In the genomic region with DNA sequence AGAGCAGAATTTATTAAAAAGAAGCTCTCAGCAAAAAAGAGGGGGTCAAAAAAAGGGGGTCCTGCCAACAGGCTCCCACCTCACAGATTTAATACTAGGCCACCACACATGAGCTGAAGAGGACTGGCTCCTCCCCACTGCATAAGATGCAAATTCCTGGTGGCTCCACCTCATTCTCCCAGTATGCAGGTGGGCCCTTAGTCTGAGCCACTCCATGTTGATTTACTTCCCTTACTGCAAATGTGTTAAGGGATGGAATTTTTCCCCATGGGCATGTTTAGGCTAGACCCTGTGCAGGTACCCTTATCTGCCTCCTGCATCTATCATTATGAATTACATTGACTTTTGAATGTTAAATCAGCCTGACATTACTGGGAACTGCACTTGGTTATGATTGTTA, we compare ENCODE assay signal across 18 cellular contexts.
DNase-seq lines count a peak whose midpoint lies in the region; ATAC-seq, FAIRE-seq and TF ChIP-seq lines count a peak whose summit lies in the region.
"Had no signal": no experiment of that assay in that cellular context is flagged by ENCODE, and none has a peak within 500 bp of the region (broad histone marks: within the 10 kb centered on the region; RNA-seq: fewer than 3 reads in every experiment).

No MANE protein-coding gene starts in this region.

- H3K9me3 ChIP-seq in SJCRH30 (replicated peaks) (no peaks in the 10 kb centered on the region), prostate gland (no peaks in the 10 kb centered on the region)
- H3K9me3 ChIP-seq: BLaER1 had no signal

- TF ChIP-seq POLR2A in prostate gland (IDR thresholded peaks at IDR 0.05) = no peak

- no peak overlapping the region for H3K56ac ChIP-seq in mesendoderm (ENCODE audit: low read length)

- no peak overlapping the region for H3K4ac ChIP-seq in mesendoderm (ENCODE audit: low read depth, low read length)

- no peak overlapping the region for H2BK5ac ChIP-seq in mesendoderm (ENCODE audit: low read length)

- H3K4me1 ChIP-seq in foreskin keratinocyte (no peaks in the 10 kb centered on the region), mesendoderm (ENCODE audit: control insufficient read depth, low read depth, low read length) (peaks cover 2% of the 10 kb centered on the region), SJCRH30 (no peaks in the 10 kb centered on the region), prostate gland (replicated peaks) (no peaks in the 10 kb centered on the region)
- H3K4me1 ChIP-seq: BLaER1 had no signal

- DNase-seq in SIG-M5 treated with dmso at 0.1 percent for 504 hours (lab: John Stamatoyannopoulos, UW; ENCODE audit: unreplicated experiment) (peak; percentile 52), SIG-M5 (lab: John Stamatoyannopoulos, UW) (no peak), bronchial epithelial cell (ENCODE audit: low read depth) (peak; percentile 5), foreskin keratinocyte (peak; percentile 8 to 63), mesendoderm (peak; percentile 44), D721Med (ENCODE audit: insufficient read length, low spot score) (no peak), SJCRH30 (no peak), prostate gland (ENCODE audit: low spot score) (no peak)
- DNase-seq: 8988T; CD4-positive, alpha-beta memory T cell; GM23248; HCEC 1CT; IMR-90 had no signal

- no peak overlapping the region for H2BK120ac ChIP-seq in mesendoderm (ENCODE audit: low read depth, low read length)

- no peak overlapping the region for H2AK5ac ChIP-seq in mesendoderm (ENCODE audit: low read length)

- H3K36me3 ChIP-seq in bronchial epithelial cell (ENCODE audit: control insufficient read depth, insufficient read depth, low read length) (no peaks in the 10 kb centered on the region), mesendoderm (ENCODE audit: control insufficient read depth, insufficient read depth, low read length) (no peaks in the 10 kb centered on the region), SJCRH30 (no peaks in the 10 kb centered on the region), prostate gland (no peaks in the 10 kb centered on the region)
- H3K36me3 ChIP-seq: BLaER1 had no signal

- H3K79me1 ChIP-seq in mesendoderm (ENCODE audit: low read length) = no peaks in the 10 kb centered on the region

- no peak overlapping the region for H3K23ac ChIP-seq in mesendoderm (ENCODE audit: low read length)

- ATAC-seq in foreskin keratinocyte = peak; percentile 56

- no peak overlapping the region for H4K8ac ChIP-seq in mesendoderm (ENCODE audit: low read depth, low read length)

- H2BK15ac ChIP-seq in mesendoderm (replicated peaks; ENCODE audit: low read depth) = no peak overlapping the region

- H3K4me2 ChIP-seq in mesendoderm (ENCODE audit: low read length) = no peak overlapping the region
- H3K4me2 ChIP-seq: BLaER1 had no signal

- H3K18ac ChIP-seq in mesendoderm (ENCODE audit: low read length) = no peak overlapping the region

- H3K27ac ChIP-seq in foreskin keratinocyte = no peak overlapping the region
- H3K27ac ChIP-seq in mesendoderm (ENCODE audit: low read depth, low read length) = no peak overlapping the region
- H3K27ac ChIP-seq in SJCRH30 = no peak overlapping the region
- H3K27ac ChIP-seq in prostate gland = no peak overlapping the region
- H3K27ac ChIP-seq: BLaER1, GM23248 had no signal

- H3K9ac ChIP-seq in mesendoderm (ENCODE audit: low read length) = no peak overlapping the region
- H3K9ac ChIP-seq: BLaER1, GM23248 had no signal

- H3K27me3 ChIP-seq in bronchial epithelial cell (ENCODE audit: control insufficient read depth, insufficient read depth, low read length) (no peaks in the 10 kb centered on the region), foreskin keratinocyte (no peaks in the 10 kb centered on the region), mesendoderm (ENCODE audit: insufficient read depth, low read length, poor library complexity) (no peaks in the 10 kb centered on the region), SJCRH30 (no peaks in the 10 kb centered on the region), prostate gland (replicated peaks; ENCODE audit: insufficient read depth) (no peaks in the 10 kb centered on the region)
- H3K27me3 ChIP-seq: BLaER1 had no signal

- FAIRE-seq in bronchial epithelial cell (lab: Jason Lieb, UNC) = no peak
- no peak for FAIRE-seq in D721Med (lab: Jason Lieb, UNC)
- FAIRE-seq: G401.6, GM12891, H54, HTR-8/SVneo had no signal

- TF ChIP-seq CTCF in bronchial epithelial cell (IDR thresholded peaks at IDR 0.05; ENCODE audit: insufficient read depth, low read length, severe bottlenecking) = no peak
- TF ChIP-seq CTCF in foreskin keratinocyte (conservative IDR thresholded peaks at IDR 0.05) = no peak
- no peak for TF ChIP-seq CTCF in D721Med (IDR thresholded peaks at IDR 0.05; ENCODE audit: insufficient read depth, missing control alignments)
- no peak for TF ChIP-seq CTCF in prostate gland (IDR thresholded peaks at IDR 0.05)

- no peak overlapping the region for H4K5ac ChIP-seq in mesendoderm (ENCODE audit: low read length)

- intact Hi-C loops in prostate gland (cut with DNase I) = no loop called here

- no peak overlapping the region for H3K4me3 ChIP-seq in bronchial epithelial cell (ENCODE audit: low read depth, low read length)
- no peak overlapping the region for H3K4me3 ChIP-seq in mesendoderm (ENCODE audit: low read length)
- no peak overlapping the region for H3K4me3 ChIP-seq in SJCRH30
- no peak overlapping the region for H3K4me3 ChIP-seq in prostate gland
- H3K4me3 ChIP-seq: BLaER1, GM23248 had no signal

- no peaks in the 10 kb centered on the region for H3K79me2 ChIP-seq in mesendoderm (ENCODE audit: control insufficient read depth, insufficient read depth, low read length)

Comparison
In these comparisons a context has a peak if more than half of its experiments do, and no peak if none do; other contexts are left out.
1. DNase-seq: peak in SIG-M5 treated with dmso at 0.1 percent for 504 hours (single experiment), bronchial epithelial cell (single experiment), foreskin keratinocyte (2 of 2) and mesendoderm (single experiment); none in SIG-M5 (single experiment), D721Med (single experiment), SJCRH30 (0 of 2) and prostate gland (single experiment).